ENCODE assay signal across 29 cellular contexts in the genomic region with DNA sequence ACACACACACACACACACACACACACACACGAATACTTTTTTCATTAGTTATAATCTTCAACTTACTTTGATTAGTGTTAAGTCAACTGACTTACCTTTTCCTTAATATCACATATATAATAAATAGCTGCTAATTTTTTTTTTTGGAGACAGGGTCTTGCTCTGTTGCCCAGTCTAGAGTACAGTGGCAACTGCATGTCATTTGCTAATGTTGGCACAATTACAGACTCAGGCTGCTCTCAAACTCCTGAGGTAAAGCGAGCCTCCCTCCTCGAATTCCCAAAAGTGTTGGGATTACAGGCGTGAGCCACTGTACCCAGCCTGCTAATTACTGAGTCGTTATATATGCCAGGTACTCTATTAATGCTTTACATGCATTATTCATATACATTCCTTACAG. TPM values are rescaled to one million over a fixed set of nuclear protein-coding genes. Genes with fewer than 3 reads are reported as not detected.
"Had no signal": no experiment of that assay in that cellular context is flagged by ENCODE, and none has a peak within 500 bp of the region (broad histone marks: within the 10 kb centered on the region; RNA-seq: fewer than 3 reads in every experiment).

No MANE protein-coding gene starts in this region.

- H3K27me3 ChIP-seq: hepatocyte, pancreas, sigmoid colon, spleen, tibial nerve, uterus had no signal

- H3K36me3 ChIP-seq: left ventricle myocardium inferior, pancreas, prostate gland, sigmoid colon, tibial nerve, uterus had no signal

- H3K27ac Mint-ChIP-seq: memory B cell; naive thymus-derived CD8-positive, alpha-beta T cell; nephron; stimulated activated memory B cell treated with anti-CD40 and anti-IgM and Interleukin-4, amounts not matched to agents 10 μg/mL and 1 μg/mL and 100 μg/mL, for 72 hours; stimulated activated naive CD8-positive, alpha-beta T cell treated with anti-CD3 and anti-CD28 coated beads, Interleukin-15, amount 100 ng/mL, for 72 hours; type B pancreatic cell had no signal

- H3K4me3 Mint-ChIP-seq: memory B cell; naive thymus-derived CD8-positive, alpha-beta T cell; nephron; neural crest cell; stimulated activated memory B cell treated with anti-CD40 and anti-IgM and Interleukin-4, amounts not matched to agents 10 μg/mL and 1 μg/mL and 100 μg/mL, for 72 hours; stimulated activated naive CD8-positive, alpha-beta T cell treated with anti-CD3 and anti-CD28 coated beads, Interleukin-15, amount 100 ng/mL, for 72 hours; type B pancreatic cell had no signal

- H3K9me3 ChIP-seq: left ventricle myocardium inferior, pancreas, prostate gland, sigmoid colon, spleen, tibial nerve, uterus had no signal

- H3K36me3 Mint-ChIP-seq: memory B cell; naive thymus-derived CD8-positive, alpha-beta T cell had no signal

- DNase-seq: islet precursor cell; left ventricle myocardium inferior; naive thymus-derived CD8-positive, alpha-beta T cell; nucleus accumbens; pancreas; posterior cingulate gyrus; retina; right cardiac atrium; sigmoid colon; small intestine; spleen; stimulated activated CD4-positive, alpha-beta T cell treated with anti-CD3 and anti-CD28 coated beads, Interleukin-1b, Interleukin-23, amount 100 ng/mL, for 48 hours; stimulated activated CD4-positive, alpha-beta T cell treated with anti-CD3 and anti-CD28 coated beads, Interleukin-2, amount 100 ng/mL, for 48 hours; stimulated activated CD4-positive, alpha-beta T cell treated with anti-CD3 and anti-CD28 coated beads, Interleukin-4, amount 100 ng/mL, for 4 hours; stimulated activated CD8-positive, alpha-beta memory T cell treated with anti-CD3 and anti-CD28 coated beads, Interleukin-4, amount 100 ng/mL, for 48 hours; stimulated activated naive CD4-positive, alpha-beta T cell treated with Interleukin-2 at 50 U/mL for 16 hours; stimulated activated naive CD8-positive, alpha-beta T cell treated with anti-CD3 and anti-CD28 coated beads, Interleukin-15, amount 100 ng/mL, for 72 hours; substantia nigra; uterus had no signal

- H2AFZ ChIP-seq: hepatocyte had no signal

- H3K4me2 ChIP-seq: hepatocyte had no signal

- H3K4me3 ChIP-seq: hepatocyte, left ventricle myocardium inferior, lung, pancreas, prostate gland, sigmoid colon, spleen, tibial nerve, uterus had no signal

- H3K27ac ChIP-seq: left ventricle myocardium inferior, prostate gland, sigmoid colon, spleen, tibial nerve, uterus had no signal

- H3K9me3 Mint-ChIP-seq: memory B cell; naive thymus-derived CD8-positive, alpha-beta T cell; nephron; neural crest cell; stimulated activated memory B cell treated with anti-CD40 and anti-IgM and Interleukin-4, amounts not matched to agents 10 μg/mL and 1 μg/mL and 100 μg/mL, for 72 hours; stimulated activated naive CD8-positive, alpha-beta T cell treated with anti-CD3 and anti-CD28 coated beads, Interleukin-15, amount 100 ng/mL, for 72 hours; type B pancreatic cell had no signal

- H3K4me1 Mint-ChIP-seq: memory B cell; naive thymus-derived CD8-positive, alpha-beta T cell; nephron; neural crest cell; stimulated activated memory B cell treated with anti-CD40 and anti-IgM and Interleukin-4, amounts not matched to agents 10 μg/mL and 1 μg/mL and 100 μg/mL, for 72 hours; stimulated activated naive CD8-positive, alpha-beta T cell treated with anti-CD3 and anti-CD28 coated beads, Interleukin-15, amount 100 ng/mL, for 72 hours had no signal

- H3K4me1 ChIP-seq: left ventricle myocardium inferior, pancreas, prostate gland, sigmoid colon, spleen, tibial nerve, uterus had no signal

- H3K27me3 Mint-ChIP-seq: memory B cell; naive thymus-derived CD8-positive, alpha-beta T cell; stimulated activated memory B cell treated with anti-CD40 and anti-IgM and Interleukin-4, amounts not matched to agents 10 μg/mL and 1 μg/mL and 100 μg/mL, for 72 hours; stimulated activated naive CD8-positive, alpha-beta T cell treated with anti-CD3 and anti-CD28 coated beads, Interleukin-15, amount 100 ng/mL, for 72 hours; type B pancreatic cell had no signal

- H3K79me2 ChIP-seq: hepatocyte had no signal

RNA-seq across cellular contexts. Expression of gene TAL1, which starts 20.8 kb away (rescaled TPM):
- total RNA-seq: naive thymus-derived CD8-positive, alpha-beta T cell; osteoblast had no signal
- polyA plus RNA-seq: hepatocyte; naive thymus-derived CD8-positive, alpha-beta T cell had no signal
